ENCODE assay signal across 18 cellular contexts in genomic region chr5:117604845-117605244, GRCh38.
DNase-seq lines count a peak whose midpoint lies in the region; ATAC-seq and TF ChIP-seq lines count a peak whose summit lies in the region.
"Had no signal": no experiment of that assay in that cellular context is flagged by ENCODE, and none has a peak within 500 bp of the region (broad histone marks: within the 10 kb centered on the region; RNA-seq: fewer than 3 reads in every experiment).

No MANE protein-coding gene starts in this region.

- DNase-seq in DMS53 (lab: John Stamatoyannopoulos, UW) (peak; percentile 13), DMS53 treated with DMSO at 0.1 percent for 48 hours (lab: John Stamatoyannopoulos, UW; ENCODE audit: unreplicated experiment) (no peak), amniotic epithelial cell (ENCODE audit: low read depth) (peak; percentile 53), foreskin keratinocyte (peak in 1 of 2 donors; percentile 14), cardiac septum (ENCODE audit: low spot score) (no peak), kidney glomerular epithelial cell (lab: John Stamatoyannopoulos, UW) (no peak), stomach (no peak)
- DNase-seq: AML-193; Caco-2; Calu3; CD4-positive, alpha-beta T cell; CD8-positive, alpha-beta T cell; DMS79 treated with DMSO at 0.1 percent for 48 hours; GF-D8 had no signal

- no peak for TF ChIP-seq EP300 in stomach (IDR thresholded peaks at IDR 0.05)

- no peak for TF ChIP-seq POLR2A in stomach (IDR thresholded peaks at IDR 0.05)

- no peaks in the 10 kb centered on the region for H3K36me3 ChIP-seq in stomach
- H3K36me3 ChIP-seq: BLaER1 treated with 17β-estradiol and CSF1 and Interleukin-3, amounts not matched to agents 10 nM and 100 nM had no signal

- peak; percentile 70 for ATAC-seq in foreskin keratinocyte
- ATAC-seq: A549; CD8-positive, alpha-beta T cell had no signal

- H3K27ac ChIP-seq in foreskin keratinocyte: no peak overlapping the region
- H3K27ac ChIP-seq in stomach: no peak overlapping the region
- H3K27ac ChIP-seq: 22Rv1; A549; BLaER1 treated with 17β-estradiol and CSF1 and Interleukin-3, amounts not matched to agents 10 nM and 100 nM; C4-2B had no signal

- H3K4me1 ChIP-seq in foreskin keratinocyte: no peaks in the 10 kb centered on the region
- H3K4me1 ChIP-seq in stomach: no peaks in the 10 kb centered on the region
- H3K4me1 ChIP-seq: A549; BLaER1 treated with 17β-estradiol and CSF1 and Interleukin-3, amounts not matched to agents 10 nM and 100 nM; Caco-2 had no signal

- H3K4me3 ChIP-seq in stomach: no peak overlapping the region
- H3K4me3 ChIP-seq: A549; BLaER1 treated with 17β-estradiol and CSF1 and Interleukin-3, amounts not matched to agents 10 nM and 100 nM had no signal

- TF ChIP-seq CTCF in foreskin keratinocyte (conservative IDR thresholded peaks at IDR 0.05) (no peak), stomach (IDR thresholded peaks at IDR 0.05) (no peak)

- intact Hi-C loops in cardiac septum (cut with DNase I): no loop called here
- intact Hi-C loops in stomach (cut with DNase I; ENCODE audit: low total_unique reads): no loop called here

- no peaks in the 10 kb centered on the region for H3K9me3 ChIP-seq in stomach
- H3K9me3 ChIP-seq: A549, Caco-2 had no signal

- H3K27me3 ChIP-seq in foreskin keratinocyte (no peaks in the 10 kb centered on the region), stomach (no peaks in the 10 kb centered on the region)
- H3K27me3 ChIP-seq: BLaER1 treated with 17β-estradiol and CSF1 and Interleukin-3, amounts not matched to agents 10 nM and 100 nM had no signal

- WGBS in stomach, 5 donors: 50 to 84% (median 78%) methylated on average over 2 of the region's 2 CpGs

Comparison
In these comparisons a context has a peak if more than half of its experiments do, and no peak if none do; other contexts are left out.
1. DNase-seq: peak in DMS53 (single experiment) and amniotic epithelial cell (single experiment); none in DMS53 treated with DMSO at 0.1 percent for 48 hours (single experiment), cardiac septum (single experiment), kidney glomerular epithelial cell (single experiment) and stomach (single experiment).